24 cellular contexts compared by ENCODE assay signal in the genomic region with DNA sequence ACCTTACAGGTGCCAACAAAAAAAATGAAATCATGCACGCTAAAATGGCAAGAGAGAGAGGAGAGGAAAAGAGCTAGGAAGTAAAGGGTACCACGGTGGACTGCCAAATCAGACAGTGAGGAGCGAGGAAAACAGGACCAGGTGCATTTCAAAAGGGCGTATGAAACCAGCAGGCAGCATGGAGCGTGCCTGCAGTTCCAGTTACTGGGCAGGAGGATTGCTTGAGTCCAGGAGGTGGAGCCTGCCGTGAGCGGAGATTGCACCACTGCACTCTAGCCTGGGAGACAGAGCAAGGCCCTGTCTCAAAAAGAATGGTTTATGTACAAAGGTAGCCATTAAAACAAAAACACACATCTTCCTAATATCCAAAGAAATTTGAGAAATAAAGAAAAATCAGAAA. TPM values are rescaled to one million over a fixed set of nuclear protein-coding genes. Genes with fewer than 3 reads are reported as not detected.
DNase-seq lines count a peak whose midpoint lies in the region; ATAC-seq, FAIRE-seq and TF ChIP-seq lines count a peak whose summit lies in the region.
"Had no signal": no experiment of that assay in that cellular context is flagged by ENCODE, and none has a peak within 500 bp of the region (broad histone marks: within the 10 kb centered on the region; RNA-seq: fewer than 3 reads in every experiment).

No MANE protein-coding gene starts in this region.

- H2AK5ac ChIP-seq in IMR-90 (ENCODE audit: low read depth, low read length): no peak overlapping the region

- H3K27ac Mint-ChIP-seq in activated naive CD8-positive, alpha-beta T cell treated with anti-CD3 and anti-CD28 coated beads, Interleukin-2, amount 10 ng/mL, durations not matched to agents 7 days and 5 days: peak overlapping the region; percentile 2
- no peak overlapping the region for H3K27ac Mint-ChIP-seq in activated naive CD8-positive, alpha-beta T cell treated with anti-CD3 and anti-CD28 coated beads for 36 hours
- peak overlapping the region; percentile 8 for H3K27ac Mint-ChIP-seq in astrocyte (ENCODE audit: unreplicated experiment)

- no peak for FAIRE-seq in astrocyte (lab: Jason Lieb, UNC)
- FAIRE-seq: small intestine had no signal

- H3K4me2 ChIP-seq in IMR-90 (ENCODE audit: low read depth, low read length) (no peak overlapping the region), astrocyte (ENCODE audit: low read length) (no peak overlapping the region)

- H2AFZ ChIP-seq in IMR-90 (replicated peaks; ENCODE audit: low read length, poor library complexity): peak overlapping the region; percentile 5
- H2AFZ ChIP-seq in astrocyte (ENCODE audit: low read depth, low read length): no peak overlapping the region

- H3K27me3 ChIP-seq in IMR-90 (ENCODE audit: control insufficient read depth, insufficient read depth, low read length): no peaks in the 10 kb centered on the region
- no peaks in the 10 kb centered on the region for H3K27me3 ChIP-seq in astrocyte (ENCODE audit: insufficient read depth, low read length)
- H3K27me3 ChIP-seq: breast epithelium, colonic mucosa, gastrocnemius medialis, MG63, uterus had no signal

- H4K20me1 ChIP-seq in IMR-90 (ENCODE audit: insufficient read depth, low read length) (peaks cover 24% of the 10 kb centered on the region), astrocyte (ENCODE audit: insufficient read depth, low read length) (peaks cover 47% of the 10 kb centered on the region)

- no peak overlapping the region for H3K56ac ChIP-seq in IMR-90 (ENCODE audit: extremely low read depth, insufficient read depth, low read length)

- H3K36me3 ChIP-seq in IMR-90 (ENCODE audit: control insufficient read depth, insufficient read depth, low read length): peaks cover 61% of the 10 kb centered on the region
- peaks cover 64% of the 10 kb centered on the region for H3K36me3 ChIP-seq in astrocyte (ENCODE audit: insufficient read depth, low read length)
- H3K36me3 ChIP-seq: breast epithelium, uterus had no signal

- H3K14ac ChIP-seq in IMR-90 (replicated peaks; ENCODE audit: low read depth, low read length): no peak overlapping the region

- H2BK5ac ChIP-seq in IMR-90 (ENCODE audit: low read depth, low read length, poor library complexity, severe bottlenecking): peak overlapping the region; percentile 89

- no peak overlapping the region for H3K18ac ChIP-seq in IMR-90 (ENCODE audit: low read depth, low read length)

- in situ Hi-C loops in IMR-90 (cut with MboI; ENCODE audit: low sequenced_read_pairs) (no loop called here), KBM-7 (cut with MboI; ENCODE audit: low pct_unique_long_range_greater_than_20kb, low sequenced_read_pairs) (no loop called here)

- H3K36me3 Mint-ChIP-seq in activated naive CD8-positive, alpha-beta T cell treated with anti-CD3 and anti-CD28 coated beads, Interleukin-2, amount 10 ng/mL, durations not matched to agents 7 days and 5 days: peaks cover 43% of the 10 kb centered on the region
- peaks cover 62% of the 10 kb centered on the region for H3K36me3 Mint-ChIP-seq in activated naive CD8-positive, alpha-beta T cell treated with anti-CD3 and anti-CD28 coated beads for 36 hours
- H3K36me3 Mint-ChIP-seq in astrocyte (ENCODE audit: low read depth, unreplicated experiment): peaks cover 47% of the 10 kb centered on the region

- no peak overlapping the region for H4K5ac ChIP-seq in IMR-90 (ENCODE audit: low read depth, low read length)

- H3K4me3 Mint-ChIP-seq in activated naive CD8-positive, alpha-beta T cell treated with anti-CD3 and anti-CD28 coated beads, Interleukin-2, amount 10 ng/mL, durations not matched to agents 7 days and 5 days: no peak overlapping the region
- no peak overlapping the region for H3K4me3 Mint-ChIP-seq in activated naive CD8-positive, alpha-beta T cell treated with anti-CD3 and anti-CD28 coated beads for 36 hours
- no peak overlapping the region for H3K4me3 Mint-ChIP-seq in astrocyte (ENCODE audit: unreplicated experiment)
- H3K4me3 Mint-ChIP-seq: immature natural killer cell, natural killer cell had no signal

- intact Hi-C loops in IMR-90 (cut with micrococcal nuclease): loop anchor here (10.0 kb wide), 1 partner anchor 329 kb away; no protein-coding TSS in a partner anchor

- POLR2A ChIA-PET in activated naive CD8-positive, alpha-beta T cell treated with anti-CD3 and anti-CD28 coated beads, Interleukin-2, amount 10 ng/mL, durations not matched to agents 7 days and 5 days (lab: Charles Lee): no interaction called here
- POLR2A ChIA-PET in IMR-90 (lab: Charles Lee; ENCODE audit: unreplicated experiment): no interaction called here

- DNase-seq in activated naive CD8-positive, alpha-beta T cell treated with anti-CD3 and anti-CD28 coated beads, Interleukin-2, amount 10 ng/mL, durations not matched to agents 7 days and 5 days: no peak
- DNase-seq in activated naive CD8-positive, alpha-beta T cell treated with anti-CD3 and anti-CD28 coated beads for 36 hours: no peak
- DNase-seq in IMR-90 (no peak), astrocyte (ENCODE audit: low read depth) (no peak), KBM-7 (no peak), superior temporal gyrus (ENCODE audit: extremely low spot score) (no peak)
- DNase-seq: amniotic stem cell; colonic mucosa; gastrocnemius medialis; hippocampal formation; immature natural killer cell; MG63; natural killer cell; NCI-H1417; NCI-H446 treated with DMSO at 0.1 percent for 48 hours; small intestine; stimulated activated CD4-positive, alpha-beta T cell treated with anti-CD3 and anti-CD28 coated beads, Interleukin-2, amount 100 ng/mL, for 24 hours; uterus had no signal

- H3K23ac ChIP-seq in IMR-90 (ENCODE audit: low read depth, low read length): no peak overlapping the region

- TF ChIP-seq CTCF in IMR-90 (conservative IDR thresholded peaks at IDR 0.05; ENCODE audit: low read depth, low read length): no peak
- no peak for TF ChIP-seq CTCF in astrocyte (IDR thresholded peaks at IDR 0.05; ENCODE audit: insufficient read depth, low read depth, low read length)

- peaks cover 23% of the 10 kb centered on the region for H3K9me1 ChIP-seq in IMR-90 (ENCODE audit: insufficient read depth, low read length)

- ATAC-seq in activated naive CD8-positive, alpha-beta T cell treated with anti-CD3 and anti-CD28 coated beads, Interleukin-2, amount 10 ng/mL, durations not matched to agents 7 days and 5 days (ENCODE audit: low read depth): no peak
- ATAC-seq in IMR-90 (ENCODE audit: low read depth) (no peak), GM18511 (IDR thresholded peaks at IDR 0.05; ENCODE audit: unreplicated experiment) (no peak)
- ATAC-seq: gastrocnemius medialis, left lobe of liver, natural killer cell had no signal

- no peaks in the 10 kb centered on the region for H3K9me3 ChIP-seq in IMR-90 (ENCODE audit: control insufficient read depth, insufficient read depth, low read length)
- H3K9me3 ChIP-seq in astrocyte (ENCODE audit: insufficient read depth, low read depth, low read length): no peaks in the 10 kb centered on the region
- H3K9me3 ChIP-seq: breast epithelium, colonic mucosa, gastrocnemius medialis, MG63, uterus had no signal

- no peak overlapping the region for H2AK9ac ChIP-seq in IMR-90 (replicated peaks; ENCODE audit: low read depth, low read length, poor library complexity)

- H2BK20ac ChIP-seq in IMR-90 (ENCODE audit: low read depth, low read length): no peak overlapping the region

- peaks cover 19% of the 10 kb centered on the region for H3K4me1 Mint-ChIP-seq in activated naive CD8-positive, alpha-beta T cell treated with anti-CD3 and anti-CD28 coated beads, Interleukin-2, amount 10 ng/mL, durations not matched to agents 7 days and 5 days
- H3K4me1 Mint-ChIP-seq in activated naive CD8-positive, alpha-beta T cell treated with anti-CD3 and anti-CD28 coated beads for 36 hours: peaks cover 32% of the 10 kb centered on the region
- peaks cover 25% of the 10 kb centered on the region for H3K4me1 Mint-ChIP-seq in astrocyte (ENCODE audit: low read depth, unreplicated experiment)

- dilution Hi-C loops in IMR-90 (cut with HindIII; ENCODE audit: low sequenced_read_pairs, unreplicated experiment): no loop called here

- H3K79me2 ChIP-seq in astrocyte (ENCODE audit: insufficient read depth, low read length): peaks cover 58% of the 10 kb centered on the region

- H2BK120ac ChIP-seq in IMR-90 (ENCODE audit: low read depth, low read length): no peak overlapping the region

- no peak for TF ChIP-seq POLR2A in IMR-90 (IDR thresholded peaks at IDR 0.05; ENCODE audit: low read depth, low read length)

- H3K9me3 Mint-ChIP-seq in activated naive CD8-positive, alpha-beta T cell treated with anti-CD3 and anti-CD28 coated beads, Interleukin-2, amount 10 ng/mL, durations not matched to agents 7 days and 5 days: no peaks in the 10 kb centered on the region
- H3K9me3 Mint-ChIP-seq in activated naive CD8-positive, alpha-beta T cell treated with anti-CD3 and anti-CD28 coated beads for 36 hours: no peaks in the 10 kb centered on the region
- H3K9me3 Mint-ChIP-seq in astrocyte (ENCODE audit: unreplicated experiment): no peaks in the 10 kb centered on the region
- H3K9me3 Mint-ChIP-seq: natural killer cell had no signal

- no peak overlapping the region for H4K91ac ChIP-seq in IMR-90 (ENCODE audit: insufficient read depth, low read depth, low read length)

- no peak overlapping the region for H3K4me3 ChIP-seq in IMR-90 (ENCODE audit: insufficient read depth, low read depth, low read length)
- no peak overlapping the region for H3K4me3 ChIP-seq in astrocyte (ENCODE audit: insufficient read depth, low read depth, low read length)
- H3K4me3 ChIP-seq: breast epithelium, colonic mucosa, gastrocnemius medialis, MG63, SK-N-MC, uterus had no signal

- H3K9ac ChIP-seq in IMR-90 (ENCODE audit: low read depth, low read length): no peak overlapping the region
- H3K9ac ChIP-seq in astrocyte (ENCODE audit: low read length): no peak overlapping the region

- no peak overlapping the region for H3K27ac ChIP-seq in IMR-90 (ENCODE audit: insufficient read depth, low read length)
- H3K27ac ChIP-seq in astrocyte (ENCODE audit: low read depth, low read length): no peak overlapping the region
- H3K27ac ChIP-seq: breast epithelium, C4-2B, colonic mucosa, gastrocnemius medialis, SK-N-MC, uterus, VCaP had no signal

- peaks cover 32 to 85% of the 10 kb centered on the region in 2 experiments for H3K79me1 ChIP-seq in IMR-90 (ENCODE audit: low read depth in 1 of 2, low read length in 2 of 2)

- CTCF ChIA-PET in IMR-90 (lab: Yijun Ruan, JAX): no interaction called here

- no peak overlapping the region for H3K4ac ChIP-seq in IMR-90 (ENCODE audit: low read depth, low read length)

- no peak for TF ChIP-seq RAD21 in IMR-90 (IDR thresholded peaks at IDR 0.05; ENCODE audit: low read length)

- H2BK15ac ChIP-seq in IMR-90 (ENCODE audit: low read depth, low read length): no peak overlapping the region

- no peaks in the 10 kb centered on the region for H3K27me3 Mint-ChIP-seq in activated naive CD8-positive, alpha-beta T cell treated with anti-CD3 and anti-CD28 coated beads, Interleukin-2, amount 10 ng/mL, durations not matched to agents 7 days and 5 days
- no peaks in the 10 kb centered on the region for H3K27me3 Mint-ChIP-seq in activated naive CD8-positive, alpha-beta T cell treated with anti-CD3 and anti-CD28 coated beads for 36 hours
- no peaks in the 10 kb centered on the region for H3K27me3 Mint-ChIP-seq in astrocyte (ENCODE audit: low read depth, unreplicated experiment)

- H3K4me1 ChIP-seq in IMR-90 (ENCODE audit: control insufficient read depth, insufficient read depth, low read length) (peaks cover 16% of the 10 kb centered on the region), astrocyte (ENCODE audit: insufficient read depth, low read length) (peaks cover 25% of the 10 kb centered on the region)
- H3K4me1 ChIP-seq: breast epithelium, colonic mucosa, gastrocnemius medialis, uterus had no signal

- H4K8ac ChIP-seq in IMR-90 (ENCODE audit: low read depth in 2 of 2, low read length in 2 of 2): no peak overlapping the region

- WGBS in IMR-90 (ENCODE audit: extremely low coverage in 2 of 2, insufficient read length in 1 of 2), 2 experiments: 100% methylated on average over 3 of the region's 7 CpGs; no CpG with 5 or more reads in 1 of the 2 experiments

- no TSS peak for BruUV-seq in IMR-90 (replicated peaks; lab: Mats Ljungman, UMichigan)

RNA-seq across cellular contexts. Expression of a gene that starts 16.4 kb away (rescaled TPM):
- 10 to 100 TPM; 87.8 to 94.3 TPM for total RNA-seq in activated naive CD8-positive, alpha-beta T cell treated with anti-CD3 and anti-CD28 coated beads, Interleukin-2, amount 10 ng/mL, durations not matched to agents 7 days and 5 days
- 100 to 1,000 TPM; 126 to 128 TPM for total RNA-seq in activated naive CD8-positive, alpha-beta T cell treated with anti-CD3 and anti-CD28 coated beads for 36 hours
- 28.3 and 30.6 TPM in 2 replicates for total RNA-seq in IMR-90 (2012; rRNA removed)
- 38.3 and 39.7 TPM in 2 replicates for polyA plus RNA-seq in IMR-90 (2012; rRNA removed)
- polyA plus RNA-seq in IMR-90 (2012; cell fraction: cytosol; rRNA removed): 21.7 and 22.5 TPM in 2 replicates
- 135 and 196 TPM in 2 replicates for polyA plus RNA-seq in IMR-90 (2012; cell fraction: nucleus; rRNA removed; ENCODE audit: low replicate concordance)
- total RNA-seq in astrocyte: 48.1 and 51.0 TPM in 2 replicates

RNA-seq across cellular contexts. Expression of a gene that starts 42.2 kb away (rescaled TPM):
- total RNA-seq in activated naive CD8-positive, alpha-beta T cell treated with anti-CD3 and anti-CD28 coated beads, Interleukin-2, amount 10 ng/mL, durations not matched to agents 7 days and 5 days: 100 to 1,000 TPM; 180 to 200 TPM
- total RNA-seq in activated naive CD8-positive, alpha-beta T cell treated with anti-CD3 and anti-CD28 coated beads for 36 hours: 10 to 100 TPM; 88.9 to 89.6 TPM
- total RNA-seq in IMR-90 (2012; rRNA removed) (7.9 and 8.3 TPM in 2 replicates), astrocyte (22.4 and 25.0 TPM in 2 replicates)
- polyA plus RNA-seq in IMR-90 (2012; rRNA removed): 10.1 and 12.4 TPM in 2 replicates
- polyA plus RNA-seq in IMR-90 (2012; cell fraction: cytosol; rRNA removed): 6.2 and 9.0 TPM in 2 replicates
- 46.8 and 57.8 TPM in 2 replicates for polyA plus RNA-seq in IMR-90 (2012; cell fraction: nucleus; rRNA removed; ENCODE audit: low replicate concordance)
